In genomic region chr13:59531571-59532091, GRCh38 we compare ENCODE assay signal across 8 cellular contexts.
DNase-seq lines count a peak whose midpoint lies in the region; ATAC-seq, FAIRE-seq and TF ChIP-seq lines count a peak whose summit lies in the region.

No MANE protein-coding gene starts in this region.

- H3K27ac ChIP-seq in SJSA1, result peak overlapping the region; percentile 38
- H3K27ac ChIP-seq in mesodermal cell (ENCODE audit: low read depth, low read length, severe bottlenecking), result peak overlapping the region; percentile 91

- no peak overlapping the region for H3K4me3 ChIP-seq in SJSA1
- H3K4me3 ChIP-seq in epithelial cell of proximal tubule (ENCODE audit: low read depth, low read length), result no peak overlapping the region
- H3K4me3 ChIP-seq in mesodermal cell (ENCODE audit: extremely low read depth, insufficient read depth, low read length, poor library complexity, severe bottlenecking), result no peak overlapping the region

- no peak for ATAC-seq in HG03139 (IDR thresholded peaks at IDR 0.05; ENCODE audit: unreplicated experiment)

- H3K4me1 ChIP-seq in SJSA1 (replicated peaks) (peaks cover 28% of the 10 kb centered on the region), mesodermal cell (ENCODE audit: control insufficient read depth, insufficient read depth, low read length, poor library complexity, severe bottlenecking) (peaks cover 31% of the 10 kb centered on the region)

- H3K9me3 ChIP-seq in SJSA1 (replicated peaks), result no peaks in the 10 kb centered on the region
- H3K9me3 ChIP-seq in mesodermal cell (ENCODE audit: control insufficient read depth, low read length), result no peaks in the 10 kb centered on the region

- no peaks in the 10 kb centered on the region for H3K27me3 ChIP-seq in SJSA1 (replicated peaks)

- TF ChIP-seq CTCF in epithelial cell of proximal tubule (conservative IDR thresholded peaks at IDR 0.05; ENCODE audit: low read depth, low read length) (no peak), D721Med (IDR thresholded peaks at IDR 0.05; ENCODE audit: insufficient read depth, missing control alignments) (no peak)

- DNase-seq in COR-L47 (lab: John Stamatoyannopoulos, UW) (peak; percentile 87), HT-29 (ENCODE audit: low spot score) (peak; percentile 87), SJSA1 (ENCODE audit: low read depth in 1 of 2, low spot score in 2 of 2) (peak; percentile 74 to 88), epithelial cell of proximal tubule (ENCODE audit: low read depth) (peak; percentile 39), urothelium cell line (ENCODE audit: low spot score) (peak; percentile 22), D721Med (ENCODE audit: insufficient read length, low spot score) (no peak)

- FAIRE-seq in urothelium cell line (lab: Jason Lieb, UNC) (no peak), D721Med (lab: Jason Lieb, UNC) (no peak)

- H3K36me3 ChIP-seq in SJSA1, result no peaks in the 10 kb centered on the region
- H3K36me3 ChIP-seq in mesodermal cell (ENCODE audit: control insufficient read depth, insufficient read depth, low read length), result no peaks in the 10 kb centered on the region

- 4 to 16% methylated on average over 6 to 7 of the region's 9 CpGs for WGBS in mesodermal cell (ENCODE audit: insufficient coverage in 2 of 2), 2 experiments
